ENCODE assay signal across 31 cellular contexts in genomic region chr5:128838631-128839030, GRCh38.
"Had no signal": no experiment of that assay in that cellular context is flagged by ENCODE, and none has a peak within 500 bp of the region (broad histone marks: within the 10 kb centered on the region; RNA-seq: fewer than 3 reads in every experiment).

No MANE protein-coding gene starts in this region.

- H3K36me3 ChIP-seq: adrenal gland, ascending aorta, brain microvascular endothelial cell, WERI-Rb-1 had no signal

- H3K4me3 ChIP-seq: adrenal gland, ascending aorta had no signal

- DNase-seq: activated B cell treated with CpG ODN at 0.5 μM for 24 hours; activated CD4-positive, alpha-beta T cell treated with anti-CD3 and anti-CD28 coated beads for 48 hours; activated CD4-positive, alpha-beta T cell treated with anti-CD3 and anti-CD28 coated beads, Interleukin-2, amount 50 U/mL, for 1 hour; activated CD4-positive, alpha-beta T cell treated with anti-CD3 and anti-CD28 coated beads, Interleukin-2, amount 50 U/mL, for 48 hours; activated CD8-positive, alpha-beta memory T cell treated with anti-CD3 and anti-CD28 coated beads for 24 hours; activated CD8-positive, alpha-beta T cell treated with anti-CD3 and anti-CD28 coated beads for 36 hours; activated effector memory CD4-positive, alpha-beta T cell treated with anti-CD3 and anti-CD28 coated beads, Interleukin-2, amount 50 U/mL, for 16 hours; activated naive CD4-positive, alpha-beta T cell treated with anti-CD3 and anti-CD28 coated beads for 36 hours; activated naive CD8-positive, alpha-beta T cell treated with anti-CD3 and anti-CD28 coated beads for 36 hours; activated naive CD8-positive, alpha-beta T cell treated with anti-CD3 and anti-CD28 coated beads, Interleukin-2, amount 50 U/mL, for 24 hours; activated T-cell treated with anti-CD3 and anti-CD28 coated beads, Interleukin-2, amount 50 U/mL, for 4 hours; adrenal gland; amygdala; brain microvascular endothelial cell; caudate nucleus; cortex of kidney; dermis blood vessel endothelial cell; effector CD4-positive, alpha-beta T cell; effector memory CD8-positive, alpha-beta T cell; foreskin fibroblast; head of caudate nucleus; T-helper 1 cell; T-helper 17 cell; T1000; WERI-Rb-1 had no signal

- H3K27ac ChIP-seq: adrenal gland, ascending aorta, brain microvascular endothelial cell, WERI-Rb-1 had no signal

- ATAC-seq: activated CD4-positive, CD25-positive, alpha-beta regulatory T cell treated with anti-CD3 and anti-CD28 coated beads, Interleukin-2, amount 50 U/mL, for 24 hours; activated CD8-positive, alpha-beta T cell treated with anti-CD3 and anti-CD28 coated beads for 36 hours; activated naive CD8-positive, alpha-beta T cell treated with anti-CD3 and anti-CD28 coated beads, Interleukin-2, amount 50 U/mL, for 24 hours; activated T-cell treated with anti-CD3 and anti-CD28 coated beads, Interleukin-2, amount 50 U/mL, for 4 hours; activated T-helper 17 cell treated with anti-CD3 and anti-CD28 coated beads, Interleukin-2, amount 50 U/mL, for 72 hours; effector memory CD8-positive, alpha-beta T cell; esophagus mucosa; T-helper 17 cell had no signal

- H3K9me3 ChIP-seq: adrenal gland, ascending aorta had no signal

- H3K27me3 ChIP-seq: adrenal gland, ascending aorta, brain microvascular endothelial cell had no signal

- H3K4me1 ChIP-seq: adrenal gland, ascending aorta had no signal

- FAIRE-seq: colon, frontal cortex had no signal
